In genomic region chr6:36765943-36766648, GRCh38 we compare ENCODE assay signal across 8 cellular contexts.
DNase-seq lines count a peak whose midpoint lies in the region; ATAC-seq lines count a peak whose summit lies in the region.

No MANE protein-coding gene starts in this region.

- peak; percentile 73 for DNase-seq in activated gamma-delta T cell treated with Interleukin-2 at 50 U/mL for 16 hours
- DNase-seq in activated gamma-delta T cell (lab: John Stamatoyannopoulos, UW), result no peak
- DNase-seq in NCI-H446 (lab: John Stamatoyannopoulos, UW), result peak; percentile 66 to 90
- DNase-seq in activated CD4-positive, alpha-beta T cell treated with anti-CD3 and anti-CD28 coated beads for 24 hours (ENCODE audit: low read depth in 2 of 2), result peak; percentile 69 to 77
- peak; percentile 34 to 63 for DNase-seq in cerebellar nuclear complex (lab: John Stamatoyannopoulos, UW)
- peak; percentile 77 for DNase-seq in left lobe of liver (ENCODE audit: low spot score)
- DNase-seq in stimulated activated CD4-positive, alpha-beta T cell treated with anti-CD3 and anti-CD28 coated beads, Interleukin-4, amount 100 ng/mL, for 24 hours, result peak; percentile 84

- ATAC-seq in HG03139 (IDR thresholded peaks at IDR 0.05; ENCODE audit: unreplicated experiment) (peak; percentile 50), left lobe of liver (peak; percentile 97)
